Comparison of ENCODE assay signal across 8 cellular contexts in the genomic region with DNA sequence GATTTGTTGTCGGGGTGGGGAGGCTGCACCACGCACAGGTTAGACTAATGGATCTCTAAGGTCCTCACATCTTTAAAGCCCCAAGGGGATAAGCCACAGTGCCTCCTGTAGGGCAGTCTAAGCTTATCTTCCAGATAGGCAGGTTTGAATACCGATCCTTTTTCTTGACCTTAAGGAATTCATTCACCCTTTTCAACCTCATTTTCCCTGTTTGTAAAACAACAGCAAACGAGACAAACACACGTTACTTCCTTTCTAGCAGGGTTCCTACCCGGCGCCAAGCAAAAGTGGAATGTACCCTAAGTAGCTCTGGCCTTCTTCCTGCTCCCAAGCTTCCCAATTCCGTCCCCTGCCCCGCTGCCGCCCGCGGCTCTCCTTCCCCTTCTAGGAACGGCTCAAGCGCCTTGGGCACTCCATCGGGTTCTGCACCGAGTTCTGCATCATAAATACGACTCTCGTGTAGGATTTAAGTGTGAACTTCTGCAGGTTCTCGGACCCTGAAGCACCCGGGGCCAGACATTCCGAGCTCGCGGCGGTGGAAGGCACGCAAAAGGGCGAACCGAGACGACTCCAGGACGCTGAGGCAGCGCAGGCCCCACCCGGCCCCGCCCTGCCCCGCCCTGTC. TPM values are rescaled to one million over a fixed set of nuclear protein-coding genes. Genes with fewer than 3 reads are reported as not detected.
DNase-seq lines count a peak whose midpoint lies in the region; ATAC-seq and TF ChIP-seq lines count a peak whose summit lies in the region.

No MANE protein-coding gene starts in this region.

- POLR2A ChIA-PET in Caco-2 (lab: Charles Lee) = interaction anchor here (0.5 to 1.6 kb wide), 12 partner anchors 8 to 617 kb away, joined by 3 to 20 read pairs (median 8); a partner anchor contains a TSS

- DNase-seq in Caco-2 (peak; percentile 55 to 57), SKM-1 treated with dmso at 0.1 percent for 144 hours (lab: John Stamatoyannopoulos, UW; ENCODE audit: unreplicated experiment) (peak; percentile 56), memory B cell (ENCODE audit: low spot score in 2 of 2) (no peak), upper lobe of right lung (no peak)

- H3K36me3 ChIP-seq in Caco-2 (ENCODE audit: control insufficient read depth, insufficient read depth, low read length) = peaks cover 3% of the 10 kb centered on the region; the same call in 1 of the 2 replicates
- peaks cover 18% of the 10 kb centered on the region for H3K36me3 ChIP-seq in ectodermal cell (ENCODE audit: control insufficient read depth, insufficient read depth, low read length)
- H3K36me3 ChIP-seq in upper lobe of right lung = peaks cover 23% of the 10 kb centered on the region

- H3K27me3 ChIP-seq in Caco-2 (replicated peaks; ENCODE audit: control insufficient read depth, insufficient read depth, low read length) (no peaks in the 10 kb centered on the region), ectodermal cell (ENCODE audit: control insufficient read depth, insufficient read depth, low read length, poor library complexity, severe bottlenecking) (no peaks in the 10 kb centered on the region), upper lobe of right lung (no peaks in the 10 kb centered on the region)

- H3K4me1 ChIP-seq in Caco-2 = peaks cover 16% of the 10 kb centered on the region
- H3K4me1 ChIP-seq in ectodermal cell (ENCODE audit: control insufficient read depth, insufficient read depth, low read length) = peaks cover 13% of the 10 kb centered on the region
- peaks cover 6% of the 10 kb centered on the region for H3K4me1 ChIP-seq in upper lobe of right lung

- TSS peak; percentile 80 for BruUV-seq in Caco-2 (replicated peaks; lab: Mats Ljungman, UMichigan)

- peak overlapping the region; percentile 97 for H3K27ac Mint-ChIP-seq in Caco-2 (ENCODE audit: unreplicated experiment)
- H3K27ac Mint-ChIP-seq in memory B cell = peak overlapping the region; percentile 5

- intact Hi-C loops in Caco-2 (cut with micrococcal nuclease; ENCODE audit: unreplicated experiment) = loop anchor here (1.0 to 2.0 kb wide), 6 partner anchors 8 to 131 kb away; a partner anchor contains a TSS
- intact Hi-C loops in upper lobe of right lung (cut with DNase I) = loop anchor here (10.0 kb wide), 1 partner anchor 123 kb away; no protein-coding TSS in a partner anchor

- ATAC-seq in GM19324 (IDR thresholded peaks at IDR 0.05; ENCODE audit: low FRiP score, unreplicated experiment) = peak; percentile 10
- peak; percentile 22 for ATAC-seq in memory B cell (ENCODE audit: low read depth)
- ATAC-seq in upper lobe of right lung = peak; percentile 70
- ATAC-seq in GM21529 (IDR thresholded peaks at IDR 0.05; ENCODE audit: unreplicated experiment) = no peak

- H3K9me3 ChIP-seq in Caco-2 (no peaks in the 10 kb centered on the region), ectodermal cell (ENCODE audit: control insufficient read depth, low read length) (no peaks in the 10 kb centered on the region), upper lobe of right lung (no peaks in the 10 kb centered on the region)

- TF ChIP-seq CTCF in Caco-2 (IDR thresholded peaks at IDR 0.05; ENCODE audit: insufficient read depth in 1 of 2, low read depth in 1 of 2, low read length in 1 of 2, severe bottlenecking in 1 of 2, unreplicated experiment in 1 of 2) = peak; percentile 25 to 58
- peak; percentile 54; the same call in 1 of the 2 replicates for TF ChIP-seq CTCF in LNCAP (IDR thresholded peaks at IDR 0.05)
- TF ChIP-seq CTCF in upper lobe of right lung (IDR thresholded peaks at IDR 0.05) = peak; percentile 47

- peaks cover 47% of the 10 kb centered on the region for H3K36me3 Mint-ChIP-seq in Caco-2 (ENCODE audit: insufficient read depth, unreplicated experiment)
- peaks cover 21% of the 10 kb centered on the region for H3K36me3 Mint-ChIP-seq in memory B cell

- H3K4me3 Mint-ChIP-seq in Caco-2 (ENCODE audit: unreplicated experiment) = peak overlapping the region; percentile 93
- H3K4me3 Mint-ChIP-seq in memory B cell = peak overlapping the region; percentile 79

- H3K9me3 Mint-ChIP-seq in Caco-2 (ENCODE audit: unreplicated experiment) (no peaks in the 10 kb centered on the region), memory B cell (no peaks in the 10 kb centered on the region)

- H3K4me3 ChIP-seq in Caco-2 (ENCODE audit: low read depth, low read length) (peak overlapping the region; percentile 96), ectodermal cell (ENCODE audit: insufficient read depth, low read depth, low read length) (peak overlapping the region; percentile 87), upper lobe of right lung (peak overlapping the region; percentile 81)

- H3K4me1 Mint-ChIP-seq in Caco-2 (ENCODE audit: low read depth, unreplicated experiment) (peaks cover 23% of the 10 kb centered on the region), memory B cell (peaks cover 8% of the 10 kb centered on the region)

- CTCF ChIA-PET in Caco-2 (lab: Charles Lee) = interaction anchor here (0.9 to 2.1 kb wide), 8 partner anchors 9 to 131 kb away, joined by 3 to 36 read pairs (median 14); a partner anchor contains a TSS

- H3K27ac ChIP-seq in ectodermal cell (ENCODE audit: insufficient read depth, low read depth, low read length, poor library complexity, severe bottlenecking) (peak overlapping the region; percentile 97), upper lobe of right lung (peak overlapping the region; percentile 94)

- H3K27me3 Mint-ChIP-seq in Caco-2 (ENCODE audit: insufficient read depth, unreplicated experiment) (no peaks in the 10 kb centered on the region), memory B cell (no peaks in the 10 kb centered on the region)

- WGBS in ectodermal cell, 2 experiments = 1% methylated on average over 33 of the region's 33 CpGs

RNA-seq across cellular contexts. Expression of a gene that starts 0.5 kb away (rescaled TPM):
- total RNA-seq in Caco-2 (2022) = 123 and 125 TPM in 2 replicates
- polyA plus RNA-seq in ectodermal cell (2013, experiment 1 of 4) = 137 TPM
- 119 TPM for polyA plus RNA-seq in ectodermal cell (2013, experiment 2 of 4)
- 133 TPM for polyA plus RNA-seq in ectodermal cell (2013, experiment 3 of 4)
- 143 TPM for polyA plus RNA-seq in ectodermal cell (2013, experiment 4 of 4)
- 1.8 TPM for total RNA-seq in upper lobe of right lung

RNA-seq across cellular contexts. Expression of a gene that starts 9.6 kb away (rescaled TPM):
- total RNA-seq in Caco-2 (2022) (66.8 and 67.1 TPM in 2 replicates), upper lobe of right lung (98.9 TPM)
- 25.2 TPM for polyA plus RNA-seq in ectodermal cell (2013, experiment 1 of 4)
- 23.1 TPM for polyA plus RNA-seq in ectodermal cell (2013, experiment 2 of 4)
- polyA plus RNA-seq in ectodermal cell (2013, experiment 3 of 4) = 19.4 TPM
- 22.8 TPM for polyA plus RNA-seq in ectodermal cell (2013, experiment 4 of 4)

RNA-seq across cellular contexts. Expression of a gene that starts 20.6 kb away (rescaled TPM):
- total RNA-seq in Caco-2 (2022) (0.49 TPM in 1 of 2 replicates, not detected in the other), upper lobe of right lung (0.61 TPM)
- polyA plus RNA-seq in ectodermal cell (2013, experiment 1 of 4) = not detected
- polyA plus RNA-seq in ectodermal cell (2013, experiment 2 of 4) = 0.43 TPM
- 0.27 TPM for polyA plus RNA-seq in ectodermal cell (2013, experiment 3 of 4)
- 0.57 TPM for polyA plus RNA-seq in ectodermal cell (2013, experiment 4 of 4)

RNA-seq across cellular contexts. Expression of a gene that starts 31.4 kb away (rescaled TPM):
- 33.3 and 35.8 TPM in 2 replicates for total RNA-seq in Caco-2 (2022)
- 24.8 TPM for polyA plus RNA-seq in ectodermal cell (2013, experiment 1 of 4)
- 22.7 TPM for polyA plus RNA-seq in ectodermal cell (2013, experiment 2 of 4)
- 18.6 TPM for polyA plus RNA-seq in ectodermal cell (2013, experiment 3 of 4)
- 18.9 TPM for polyA plus RNA-seq in ectodermal cell (2013, experiment 4 of 4)
- total RNA-seq in upper lobe of right lung = 37.3 TPM

RNA-seq across cellular contexts. Expression of a gene that starts 31.5 kb away (rescaled TPM):
- 29.0 and 31.6 TPM in 2 replicates for total RNA-seq in Caco-2 (2022)
- polyA plus RNA-seq in ectodermal cell (2013, experiment 1 of 4) = 11.3 TPM
- polyA plus RNA-seq in ectodermal cell (2013, experiment 2 of 4) = 17.0 TPM
- polyA plus RNA-seq in ectodermal cell (2013, experiment 3 of 4) = 12.8 TPM
- polyA plus RNA-seq in ectodermal cell (2013, experiment 4 of 4) = 13.7 TPM
- 70.4 TPM for total RNA-seq in upper lobe of right lung

Comparison
In these comparisons a context has a peak if more than half of its experiments do, and no peak if none do; other contexts are left out.
1. DNase-seq: peak in Caco-2 (2 of 2) and SKM-1 treated with dmso at 0.1 percent for 144 hours (single experiment); none in memory B cell (0 of 2) and upper lobe of right lung (single experiment).
2. RNA of a gene that starts 0.5 kb away (total RNA-seq): 123 to 125 TPM in Caco-2; 1.8 TPM in upper lobe of right lung (single experiment); every median in the first group is over 10 times any median in the second.
3. Peak in every context shown above with its lines, with median percentiles within 50 percentile points of each other: H3K4me3 ChIP-seq and CTCF ChIP-seq.